26 cellular contexts compared by ENCODE assay signal in genomic region chrX:37378399-37378798, GRCh38. TPM values are rescaled to one million over a fixed set of nuclear protein-coding genes. Genes with fewer than 3 reads are reported as not detected.
A peak's percentile ranks its signal among the peaks of the same experiment; 100 is the strongest.
DNase-seq lines count a peak whose midpoint lies in the region; ATAC-seq, FAIRE-seq and TF ChIP-seq lines count a peak whose summit lies in the region.
"Had no signal": no experiment of that assay in that cellular context is flagged by ENCODE, and none has a peak within 500 bp of the region (broad histone marks: within the 10 kb centered on the region; RNA-seq: fewer than 3 reads in every experiment).

No MANE protein-coding gene starts in this region.

- FAIRE-seq in GM12892 (lab: Jason Lieb, UNC): peak; percentile 76
- FAIRE-seq: urothelium cell line had no signal

- intact Hi-C loops in CD14-positive monocyte (cut with micrococcal nuclease): no loop called here

- no peak overlapping the region for H3K4me3 Mint-ChIP-seq in WTC11
- H3K4me3 Mint-ChIP-seq in CD14-positive monocyte: no peak overlapping the region
- H3K4me3 Mint-ChIP-seq: activated naive CD8-positive, alpha-beta T cell treated with anti-CD3 and anti-CD28 coated beads, Interleukin-2, amount 50 U/mL, for 24 hours; HFFc6; stimulated activated naive CD8-positive, alpha-beta T cell treated with anti-CD3 and anti-CD28 coated beads, Interleukin-15, amount 100 ng/mL, for 72 hours had no signal

- H3K27ac Mint-ChIP-seq in WTC11 (peak overlapping the region; percentile 1; the same call in 1 of the 2 replicates), CD14-positive monocyte (no peak overlapping the region)
- H3K27ac Mint-ChIP-seq: activated naive CD8-positive, alpha-beta T cell treated with anti-CD3 and anti-CD28 coated beads, Interleukin-2, amount 50 U/mL, for 24 hours; activated T-helper 2 cell treated with anti-CD3 and anti-CD28 coated beads, Interferon-gamma antibody, Interleukin-2, Interleukin-4, amounts not matched to agents 10 μg/mL and 5 μg/mL and 100 μg/mL, durations not matched to agents 14 hours and 24 hours and 36 hours; HFFc6; stimulated activated naive CD8-positive, alpha-beta T cell treated with anti-CD3 and anti-CD28 coated beads, Interleukin-15, amount 100 ng/mL, for 72 hours had no signal

- H3K36me3 Mint-ChIP-seq in WTC11 (no peaks in the 10 kb centered on the region), CD14-positive monocyte (no peaks in the 10 kb centered on the region)

- no peak for ATAC-seq in WTC11
- no peak for ATAC-seq in GM21367 (IDR thresholded peaks at IDR 0.05; ENCODE audit: unreplicated experiment)
- no peak for ATAC-seq in HG03520 (IDR thresholded peaks at IDR 0.05; ENCODE audit: unreplicated experiment)
- ATAC-seq: activated naive CD8-positive, alpha-beta T cell treated with anti-CD3 and anti-CD28 coated beads, Interleukin-2, amount 50 U/mL, for 24 hours; left lobe of liver; Panc1; stimulated activated naive CD8-positive, alpha-beta T cell treated with anti-CD3 and anti-CD28 coated beads, Interleukin-15, amount 100 ng/mL, for 72 hours had no signal

- H3K9me3 Mint-ChIP-seq in WTC11: peaks cover 5% of the 10 kb centered on the region
- H3K9me3 Mint-ChIP-seq in CD14-positive monocyte: no peaks in the 10 kb centered on the region
- H3K9me3 Mint-ChIP-seq: activated naive CD8-positive, alpha-beta T cell treated with anti-CD3 and anti-CD28 coated beads, Interleukin-2, amount 50 U/mL, for 24 hours; activated T-helper 2 cell treated with anti-CD3 and anti-CD28 coated beads, Interferon-gamma antibody, Interleukin-2, Interleukin-4, amounts not matched to agents 10 μg/mL and 5 μg/mL and 100 μg/mL, durations not matched to agents 14 hours and 24 hours and 36 hours; HFFc6; stimulated activated naive CD8-positive, alpha-beta T cell treated with anti-CD3 and anti-CD28 coated beads, Interleukin-15, amount 100 ng/mL, for 72 hours had no signal

- POLR2A ChIA-PET in WTC11 (lab: Charles Lee): no interaction called here

- H3K27me3 Mint-ChIP-seq in WTC11 (ENCODE audit: low read depth) (no peaks in the 10 kb centered on the region), CD14-positive monocyte (ENCODE audit: low read depth in 3 of 3) (no peaks in the 10 kb centered on the region)
- H3K27me3 Mint-ChIP-seq: activated naive CD8-positive, alpha-beta T cell treated with anti-CD3 and anti-CD28 coated beads, Interleukin-2, amount 50 U/mL, for 24 hours; stimulated activated naive CD8-positive, alpha-beta T cell treated with anti-CD3 and anti-CD28 coated beads, Interleukin-15, amount 100 ng/mL, for 72 hours had no signal

- TF ChIP-seq CTCF in WTC11 (IDR thresholded peaks at IDR 0.05): no peak
- no peak for TF ChIP-seq CTCF in fibroblast of pulmonary artery (IDR thresholded peaks at IDR 0.05; ENCODE audit: low read length, missing control alignments)
- no peak for TF ChIP-seq CTCF in CD14-positive monocyte (IDR thresholded peaks at IDR 0.05)

- H3K4me1 Mint-ChIP-seq in WTC11 (peaks cover 24% of the 10 kb centered on the region), CD14-positive monocyte (no peaks in the 10 kb centered on the region)
- H3K4me1 Mint-ChIP-seq: activated naive CD8-positive, alpha-beta T cell treated with anti-CD3 and anti-CD28 coated beads, Interleukin-2, amount 50 U/mL, for 24 hours; stimulated activated naive CD8-positive, alpha-beta T cell treated with anti-CD3 and anti-CD28 coated beads, Interleukin-15, amount 100 ng/mL, for 72 hours had no signal

- CTCF ChIA-PET in WTC11 (lab: Charles Lee): no interaction called here

- no peak for TF ChIP-seq POLR2A in GM12892 (IDR thresholded peaks at IDR 0.05; ENCODE audit: low read depth, low read length)

- no peak for DNase-seq in GM12892 (ENCODE audit: insufficient read length)
- no peak for DNase-seq in WTC11 (ENCODE audit: low spot score)
- peak; percentile 55 for DNase-seq in fibroblast of pulmonary artery (ENCODE audit: low read depth)
- peak; percentile 32 for DNase-seq in pulmonary artery endothelial cell (ENCODE audit: low read depth, low spot score)
- DNase-seq in iPS-NIHi11 (ENCODE audit: low spot score): no peak
- no peak for DNase-seq in CD14-positive monocyte (ENCODE audit: low spot score)
- DNase-seq: activated CD4-positive, alpha-beta T cell treated with anti-CD3 and anti-CD28 coated beads for 1 hour; activated naive CD8-positive, alpha-beta T cell treated with anti-CD3 and anti-CD28 coated beads, Interleukin-2, amount 50 U/mL, for 24 hours; AML-193; Caco-2; caudate nucleus; effector CD4-positive, alpha-beta T cell; foreskin melanocyte; HFFc6; NCI-H1105; nucleus accumbens; stimulated activated CD4-positive, alpha-beta T cell treated with anti-CD3 and anti-CD28 coated beads, Interleukin-2, amount 100 ng/mL, for 24 hours; stimulated activated naive CD8-positive, alpha-beta T cell treated with anti-CD3 and anti-CD28 coated beads, Interleukin-15, amount 100 ng/mL, for 72 hours had no signal

- H3K4me3 ChIP-seq in fibroblast of pulmonary artery (replicated peaks; ENCODE audit: low read depth, low read length): no peak overlapping the region
- H3K4me3 ChIP-seq: SK-N-MC had no signal

TF ChIP-seq in WTC11, 78 proteins besides CTCF, POLR2A, EP300 and RAD21 (continues in another document):
- TF ChIP-seq STAT6 (CRISPR knock-in tag; conservative IDR thresholded peaks at IDR 0.05; ENCODE audit: low read depth): no peak
- TF ChIP-seq NR1H2 (CRISPR knock-in tag; IDR thresholded peaks at IDR 0.05): no peak
- no peak for TF ChIP-seq MYBL2 (CRISPR knock-in tag; IDR thresholded peaks at IDR 0.05)
- no peak for TF ChIP-seq ATF6 (CRISPR knock-in tag; IDR thresholded peaks at IDR 0.05)
- no peak for TF ChIP-seq AFF4 (CRISPR knock-in tag; IDR thresholded peaks at IDR 0.05; ENCODE audit: borderline replicate concordance)
- no peak for TF ChIP-seq SMAD4 (CRISPR knock-in tag; IDR thresholded peaks at IDR 0.05)
- no peak for TF ChIP-seq ZNF317 (CRISPR knock-in tag; IDR thresholded peaks at IDR 0.05; ENCODE audit: borderline replicate concordance, low read depth)
- TF ChIP-seq CBFB (CRISPR knock-in tag; IDR thresholded peaks at IDR 0.05; ENCODE audit: low read depth): no peak

RNA-seq across cellular contexts. Expression of gene PRRG1, which starts 29.2 kb away (rescaled TPM):
- not detected for polyA plus RNA-seq in GM12892 (2012; ENCODE audit: missing spikeins)
- total RNA-seq in WTC11 (2021) (6.7 to 8.1 TPM (median 7.1 TPM) in 3 replicates), pulmonary artery endothelial cell (22.2 and 24.5 TPM in 2 replicates)
- under 1 TPM; 0.04 to 0.14 TPM for polyA plus RNA-seq in CD14-positive monocyte
- total RNA-seq: activated CD8-positive, alpha-beta memory T cell treated with anti-CD3 and anti-CD28 coated beads for 36 hours; activated T-helper 2 cell treated with anti-CD3 and anti-CD28 coated beads, Interferon-gamma antibody, Interleukin-2, Interleukin-4, amounts not matched to agents 10 μg/mL and 5 μg/mL and 100 μg/mL, durations not matched to agents 14 hours and 24 hours and 36 hours had no signal

Comparison
In these comparisons a context has a peak if more than half of its experiments do, and no peak if none do; other contexts are left out.
1. DNase-seq: peak in fibroblast of pulmonary artery (single experiment) and pulmonary artery endothelial cell (single experiment); none in GM12892 (single experiment), WTC11 (single experiment), iPS-NIHi11 (single experiment) and CD14-positive monocyte (single experiment).